Comparison of ENCODE assay signal across 1 cellular context in the genomic region with DNA sequence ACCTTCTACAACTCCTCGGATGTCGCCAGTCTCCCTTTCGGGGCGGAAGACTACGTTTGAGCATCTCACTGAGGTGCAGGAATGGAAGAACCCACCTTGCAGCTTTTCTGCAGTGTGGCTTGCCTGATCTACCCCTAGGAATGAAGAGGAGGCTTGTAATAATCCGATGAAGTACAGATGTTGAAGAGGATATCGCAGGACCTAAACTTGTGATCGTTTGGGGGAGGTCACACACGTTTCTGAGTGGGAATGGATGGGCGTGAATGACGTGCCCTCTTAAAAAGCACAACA.
TF ChIP-seq lines count a peak whose summit lies in the region.

No MANE protein-coding gene starts in this region.

TF ChIP-seq in H1, 55 proteins besides CTCF, POLR2A, EP300 and RAD21 (continued from another document):
- no peak for TF ChIP-seq POU5F1 (IDR thresholded peaks at IDR 0.05; ENCODE audit: low read depth, low read length)
- TF ChIP-seq CBX8 (IDR thresholded peaks at IDR 0.05; ENCODE audit: borderline replicate concordance, low read depth, low read length): no peak
- TF ChIP-seq ASH2L (IDR thresholded peaks at IDR 0.05; ENCODE audit: low read length): no peak
- TF ChIP-seq RNF2 (IDR thresholded peaks at IDR 0.05; ENCODE audit: borderline replicate concordance, low read depth, low read length, missing control alignments, poor library complexity, severe bottlenecking): no peak
- no peak for TF ChIP-seq EGR1 (IDR thresholded peaks at IDR 0.05; ENCODE audit: borderline replicate concordance, low read depth, low read length)
- TF ChIP-seq BACH1 (IDR thresholded peaks at IDR 0.05; ENCODE audit: low read length): no peak
- no peak for TF ChIP-seq SAP30 (IDR thresholded peaks at IDR 0.05; ENCODE audit: insufficient read depth, insufficient replicate concordance, low read length)
